8 cellular contexts compared by ENCODE assay signal in the genomic region with DNA sequence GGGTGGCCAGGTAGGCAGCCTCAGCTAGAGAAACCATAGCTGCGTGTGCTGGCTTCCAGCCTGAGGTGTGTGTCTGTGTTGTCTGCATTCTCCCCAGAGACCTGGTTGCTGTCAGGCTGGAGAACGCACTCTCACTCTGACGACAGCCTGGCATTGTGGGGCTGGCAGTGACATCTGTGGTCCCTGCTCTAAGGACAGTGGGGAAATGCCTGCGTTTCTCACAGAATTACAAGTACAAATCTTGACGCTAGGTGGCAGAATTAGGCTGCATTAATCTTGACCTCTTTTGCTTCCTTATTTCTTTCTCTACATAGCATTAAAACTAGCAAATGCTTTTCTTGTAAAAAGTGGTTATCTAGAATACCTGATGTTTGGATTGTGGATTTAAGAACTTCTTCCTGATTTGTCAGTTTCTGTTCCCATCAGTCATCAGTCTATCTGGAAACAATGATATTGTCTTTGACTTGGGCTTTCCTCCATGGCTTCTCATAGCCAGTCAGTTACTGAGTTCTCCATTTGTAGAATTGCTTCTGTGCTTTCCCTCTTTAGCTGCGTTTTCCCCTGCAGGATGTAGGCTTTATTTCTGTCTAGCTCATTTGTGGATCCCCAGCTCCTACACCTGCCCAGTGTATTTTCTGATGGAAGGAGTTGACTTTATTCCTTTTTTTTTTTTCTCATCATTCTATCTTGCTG.
DNase-seq lines count a peak whose midpoint lies in the region; ATAC-seq and TF ChIP-seq lines count a peak whose summit lies in the region.

No MANE protein-coding gene starts in this region.

- TF ChIP-seq CTCF in AG09309 (IDR thresholded peaks at IDR 0.05; ENCODE audit: control insufficient read depth, insufficient read depth, low read depth, low read length, missing control alignments) (peak; percentile 45), GM12873 (IDR thresholded peaks at IDR 0.05; ENCODE audit: insufficient read depth, low read depth, low read length, missing control alignments) (peak; percentile 58), VCaP (conservative IDR thresholded peaks at IDR 0.05) (peak; percentile 65), neural progenitor cell (IDR thresholded peaks at IDR 0.05) (peak; percentile 75)

- no peak overlapping the region for H3K27ac Mint-ChIP-seq in neural progenitor cell

- peaks cover 2% of the 10 kb centered on the region for H3K27me3 Mint-ChIP-seq in neural progenitor cell (ENCODE audit: insufficient read depth, low read depth)

- H3K4me1 Mint-ChIP-seq in neural progenitor cell = peaks cover 24% of the 10 kb centered on the region

- peaks cover 13% of the 10 kb centered on the region for H3F3A ChIP-seq in neural progenitor cell (ENCODE audit: low read depth)

- no peaks in the 10 kb centered on the region for H3K36me3 ChIP-seq in neural progenitor cell

- H3K4me2 ChIP-seq in neural progenitor cell = peak overlapping the region; percentile 14

- H3K4me3 Mint-ChIP-seq in neural progenitor cell = no peak overlapping the region

- peaks cover 18% of the 10 kb centered on the region for H3K4me1 ChIP-seq in neural progenitor cell

- no peaks in the 10 kb centered on the region for H3K9me3 ChIP-seq in neural progenitor cell (ENCODE audit: low read depth)

- H3K27ac ChIP-seq in VCaP (no peak overlapping the region), neural progenitor cell (no peak overlapping the region)

- no peaks in the 10 kb centered on the region for H3K9me3 Mint-ChIP-seq in neural progenitor cell

- H4K20me1 ChIP-seq in neural progenitor cell (ENCODE audit: low read depth) = no peaks in the 10 kb centered on the region

- no peaks in the 10 kb centered on the region for H3K27me3 ChIP-seq in neural progenitor cell

- H3K36me3 Mint-ChIP-seq in neural progenitor cell = no peaks in the 10 kb centered on the region

- H2AFZ ChIP-seq in neural progenitor cell (replicated peaks) = no peak overlapping the region

- peak; percentile 66 for ATAC-seq in HG02642 (IDR thresholded peaks at IDR 0.05; ENCODE audit: poor library complexity, unreplicated experiment)

- no peak overlapping the region for H3K4me3 ChIP-seq in AG09309 (ENCODE audit: control insufficient read depth, low read depth, low read length)
- no peak overlapping the region for H3K4me3 ChIP-seq in neural progenitor cell

- H3K79me2 ChIP-seq in neural progenitor cell (ENCODE audit: low read depth) = no peaks in the 10 kb centered on the region

- H3K9ac ChIP-seq in neural progenitor cell = no peak overlapping the region

- DNase-seq in AG09309 (ENCODE audit: low read depth) (peak; percentile 37), NCI-H128 (lab: John Stamatoyannopoulos, UW; ENCODE audit: unreplicated experiment) (peak; percentile 11), fibroblast of the conjunctiva (ENCODE audit: low read depth) (peak; percentile 57), neural progenitor cell (ENCODE audit: low spot score) (peak; percentile 79)
- DNase-seq in NK-92 treated with Interleukin-12 subunit alpha and Interleukin-12 subunit beta, amount 100 ng/mL, for 24 hours (lab: John Stamatoyannopoulos, UW) = no peak
